ENCODE assay signal across 1 cellular context in the genomic region with DNA sequence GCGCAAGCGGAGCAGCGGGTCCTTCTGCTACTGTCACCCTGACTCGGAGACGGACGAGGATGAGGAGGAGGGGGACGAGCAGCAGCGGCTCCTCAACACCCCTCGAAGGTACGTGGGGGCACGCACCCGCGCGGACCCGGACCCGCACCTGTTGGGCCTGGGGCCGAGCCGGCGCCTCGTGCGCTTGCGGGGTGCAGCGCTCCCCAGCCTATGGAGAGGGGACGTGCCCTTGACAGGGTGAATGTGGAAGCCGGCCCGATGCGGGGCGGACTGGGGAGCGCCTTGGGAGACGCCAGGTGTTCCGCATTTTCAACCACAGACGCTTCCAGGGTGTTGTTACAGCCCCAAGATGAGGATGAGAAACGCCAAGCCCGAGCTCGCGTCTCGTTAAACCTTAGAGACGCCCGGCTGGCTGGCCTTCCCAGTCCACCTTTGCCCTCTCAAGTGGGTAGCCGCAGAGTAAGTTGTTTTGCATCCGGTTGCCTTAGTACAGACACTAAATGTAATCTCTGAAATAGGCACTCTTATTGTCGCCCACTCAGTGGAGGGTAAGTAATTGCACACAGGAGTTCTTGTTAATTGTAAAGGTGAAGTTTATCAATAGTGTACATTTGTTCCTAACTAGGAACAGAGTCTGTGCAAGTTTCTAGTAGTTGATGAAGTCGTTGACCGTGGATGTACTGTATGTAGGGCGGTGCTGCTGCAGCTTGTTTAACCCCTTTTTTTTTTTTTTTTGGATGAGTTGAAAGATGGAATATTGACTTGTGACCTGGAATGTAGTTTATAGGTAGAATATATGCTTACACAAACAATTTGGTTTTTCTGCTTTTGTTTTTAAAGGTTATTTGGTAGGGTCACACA.
TF ChIP-seq lines count a peak whose summit lies in the region.

No MANE protein-coding gene starts in this region.

TF ChIP-seq in HCT116, 20 proteins besides CTCF, POLR2A, EP300 and RAD21 (continued from another document):
- TF ChIP-seq SRF (IDR thresholded peaks at IDR 0.05; ENCODE audit: low read depth) (no peak), ELF1 (IDR thresholded peaks at IDR 0.05; ENCODE audit: borderline replicate concordance, low read depth) (no peak), CBX3 (IDR thresholded peaks at IDR 0.05; ENCODE audit: low read depth) (no peak)
- TF ChIP-seq, protein P1, sequence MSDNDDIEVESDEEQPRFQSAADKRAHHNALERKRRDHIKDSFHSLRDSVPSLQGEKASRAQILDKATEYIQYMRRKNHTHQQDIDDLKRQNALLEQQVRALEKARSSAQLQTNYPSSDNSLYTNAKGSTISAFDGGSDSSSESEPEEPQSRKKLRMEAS (IDR thresholded peaks at IDR 0.05) = no peak
